Comparison of ENCODE assay signal across 24 cellular contexts in the genomic region with DNA sequence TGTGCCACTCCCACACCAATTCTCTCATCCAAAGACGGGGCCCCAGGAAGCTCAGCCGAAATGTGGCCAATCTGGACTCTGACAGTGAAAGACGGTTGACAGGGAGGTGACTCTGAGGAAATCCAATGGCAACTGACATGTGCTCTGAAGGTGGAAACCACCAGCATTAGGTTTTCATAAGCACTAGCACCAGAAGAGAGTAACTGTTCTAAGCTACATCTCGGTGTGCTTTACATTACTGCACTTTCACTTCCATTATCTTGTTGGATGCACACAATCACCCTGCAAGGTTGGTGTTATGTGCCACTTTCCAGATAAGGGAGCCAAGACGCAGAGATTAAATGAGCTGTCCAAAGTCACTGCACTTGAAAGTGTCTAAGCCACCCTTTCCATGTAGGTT. TPM values are rescaled to one million over a fixed set of nuclear protein-coding genes. Genes with fewer than 3 reads are reported as not detected.
DNase-seq lines count a peak whose midpoint lies in the region; ATAC-seq, FAIRE-seq and TF ChIP-seq lines count a peak whose summit lies in the region.
"Had no signal": no experiment of that assay in that cellular context is flagged by ENCODE, and none has a peak within 500 bp of the region (broad histone marks: within the 10 kb centered on the region; RNA-seq: fewer than 3 reads in every experiment).

No MANE protein-coding gene starts in this region.

- TF ChIP-seq CTCF in osteoblast (IDR thresholded peaks at IDR 0.05; ENCODE audit: extremely low read depth, low read depth, low read length), result no peak

- H3K4me3 Mint-ChIP-seq in activated CD8-positive, alpha-beta memory T cell treated with anti-CD3 and anti-CD28 coated beads, Interleukin-2, amount 10 ng/mL, durations not matched to agents 7 days and 5 days, result no peak overlapping the region
- peak overlapping the region; percentile 28 for H3K4me3 Mint-ChIP-seq in T-helper 1 cell treated with Interleukin-12 subunit alpha and Interleukin-12 subunit beta and Interleukin-4 antibody, amounts not matched to agents 30 μg/mL and 1 μg/mL, for 36 hours

- H3K27me3 Mint-ChIP-seq in activated CD8-positive, alpha-beta memory T cell treated with anti-CD3 and anti-CD28 coated beads, Interleukin-2, amount 10 ng/mL, durations not matched to agents 7 days and 5 days, result peaks cover 6% of the 10 kb centered on the region
- peaks cover 1% of the 10 kb centered on the region for H3K27me3 Mint-ChIP-seq in T-helper 1 cell treated with Interleukin-12 subunit alpha and Interleukin-12 subunit beta and Interleukin-4 antibody, amounts not matched to agents 30 μg/mL and 1 μg/mL, for 36 hours (ENCODE audit: low read depth)

- CTCF ChIA-PET in activated CD8-positive, alpha-beta memory T cell treated with anti-CD3 and anti-CD28 coated beads, Interleukin-2, amount 10 ng/mL, durations not matched to agents 7 days and 5 days (lab: Charles Lee), result interaction anchor here (1.9 kb wide), 1 partner anchor 13 kb away, joined by 9 read pairs; no protein-coding TSS in a partner anchor

- H3K27ac ChIP-seq in osteoblast (ENCODE audit: low read depth, low read length), result no peak overlapping the region
- H3K27ac ChIP-seq in small intestine (ENCODE audit: low read depth in 1 of 2, low read length in 1 of 2), result no peak overlapping the region
- H3K27ac ChIP-seq: A549, colonic mucosa, epithelial cell of prostate, transverse colon had no signal

- H2AFZ ChIP-seq in osteoblast (ENCODE audit: low read length), result no peak overlapping the region

- H3K27me3 ChIP-seq in osteoblast (ENCODE audit: insufficient read depth, low read length), result no peaks in the 10 kb centered on the region
- H3K27me3 ChIP-seq in small intestine (ENCODE audit: control insufficient read depth in 2 of 2, insufficient read depth in 2 of 2, low read length in 2 of 2), result no peaks in the 10 kb centered on the region
- H3K27me3 ChIP-seq: colonic mucosa, neutrophil, transverse colon had no signal

- H3K9me3 ChIP-seq in osteoblast (ENCODE audit: low read depth, low read length) (no peaks in the 10 kb centered on the region), small intestine (ENCODE audit: control insufficient read depth, low read depth) (no peaks in the 10 kb centered on the region)
- H3K9me3 ChIP-seq: A549, colonic mucosa, neutrophil, transverse colon had no signal

- H3K36me3 ChIP-seq in osteoblast (ENCODE audit: insufficient read depth, low read length) (no peaks in the 10 kb centered on the region), small intestine (ENCODE audit: control insufficient read depth in 2 of 2, insufficient read depth in 2 of 2, low read length in 2 of 2) (no peaks in the 10 kb centered on the region)
- H3K36me3 ChIP-seq: colonic mucosa, transverse colon had no signal

- peaks cover 45% of the 10 kb centered on the region for H3K4me1 Mint-ChIP-seq in activated CD8-positive, alpha-beta memory T cell treated with anti-CD3 and anti-CD28 coated beads, Interleukin-2, amount 10 ng/mL, durations not matched to agents 7 days and 5 days
- H3K4me1 Mint-ChIP-seq in T-helper 1 cell treated with Interleukin-12 subunit alpha and Interleukin-12 subunit beta and Interleukin-4 antibody, amounts not matched to agents 30 μg/mL and 1 μg/mL, for 36 hours (ENCODE audit: low read depth), result peaks cover 54% of the 10 kb centered on the region

- H3K4me2 ChIP-seq in osteoblast (ENCODE audit: insufficient read depth, low read length), result no peak overlapping the region
- H3K4me2 ChIP-seq: A549 had no signal

- 68 to 75% (median 75%) methylated on average over 5 of the region's 5 CpGs for WGBS in small intestine, 3 donors

- H4K20me1 ChIP-seq in osteoblast (ENCODE audit: insufficient read depth, low read length), result no peaks in the 10 kb centered on the region

- peaks cover 6% of the 10 kb centered on the region for H3K36me3 Mint-ChIP-seq in activated CD8-positive, alpha-beta memory T cell treated with anti-CD3 and anti-CD28 coated beads, Interleukin-2, amount 10 ng/mL, durations not matched to agents 7 days and 5 days
- peaks cover 9% of the 10 kb centered on the region for H3K36me3 Mint-ChIP-seq in T-helper 1 cell treated with Interleukin-12 subunit alpha and Interleukin-12 subunit beta and Interleukin-4 antibody, amounts not matched to agents 30 μg/mL and 1 μg/mL, for 36 hours (ENCODE audit: low read depth)

- H3K4me3 ChIP-seq in osteoblast (ENCODE audit: insufficient read depth, low read length) (no peak overlapping the region), small intestine (ENCODE audit: low read depth in 1 of 2, low read length in 2 of 2) (no peak overlapping the region)
- H3K4me3 ChIP-seq: A549, colonic mucosa, transverse colon had no signal

- no peak for ATAC-seq in activated CD8-positive, alpha-beta memory T cell treated with anti-CD3 and anti-CD28 coated beads, Interleukin-2, amount 10 ng/mL, durations not matched to agents 7 days and 5 days
- ATAC-seq in HG02610 (IDR thresholded peaks at IDR 0.05; ENCODE audit: unreplicated experiment) (peak; percentile 48), GM18520 (IDR thresholded peaks at IDR 0.05; ENCODE audit: unreplicated experiment) (no peak)
- ATAC-seq: A549, HCT116, Panc1, sciatic nerve had no signal

- H3K4me1 ChIP-seq in osteoblast (ENCODE audit: insufficient read depth, low read length) (peaks cover 2% of the 10 kb centered on the region), small intestine (ENCODE audit: control insufficient read depth in 2 of 2, insufficient read depth in 1 of 2, low read depth in 1 of 2, low read length in 1 of 2) (no peaks in the 10 kb centered on the region)
- H3K4me1 ChIP-seq: A549, colonic mucosa, transverse colon had no signal

- peaks cover 2% of the 10 kb centered on the region for H3K9me3 Mint-ChIP-seq in activated CD8-positive, alpha-beta memory T cell treated with anti-CD3 and anti-CD28 coated beads, Interleukin-2, amount 10 ng/mL, durations not matched to agents 7 days and 5 days (ENCODE audit: low read depth)
- H3K9me3 Mint-ChIP-seq in T-helper 1 cell treated with Interleukin-12 subunit alpha and Interleukin-12 subunit beta and Interleukin-4 antibody, amounts not matched to agents 30 μg/mL and 1 μg/mL, for 36 hours, result peaks cover 9% of the 10 kb centered on the region

- peak overlapping the region; percentile 17 for H3K27ac Mint-ChIP-seq in activated CD8-positive, alpha-beta memory T cell treated with anti-CD3 and anti-CD28 coated beads, Interleukin-2, amount 10 ng/mL, durations not matched to agents 7 days and 5 days
- H3K27ac Mint-ChIP-seq in T-helper 1 cell treated with Interleukin-12 subunit alpha and Interleukin-12 subunit beta and Interleukin-4 antibody, amounts not matched to agents 30 μg/mL and 1 μg/mL, for 36 hours, result peak overlapping the region; percentile 53

- no peak for DNase-seq in activated CD8-positive, alpha-beta memory T cell treated with anti-CD3 and anti-CD28 coated beads, Interleukin-2, amount 10 ng/mL, durations not matched to agents 7 days and 5 days
- no peak for DNase-seq in activated CD8-positive, alpha-beta memory T cell treated with anti-CD3 and anti-CD28 coated beads, Interleukin-2, amount 50 U/mL, for 48 hours
- peak; percentile 55 for DNase-seq in osteoblast (ENCODE audit: insufficient read length, low spot score, missing footprints)
- no peak for DNase-seq in stimulated activated CD4-positive, alpha-beta T cell treated with anti-CD3 and anti-CD28 coated beads, Interleukin-4, amount 100 ng/mL, for 4 hours
- no peak for DNase-seq in small intestine
- DNase-seq: activated CD4-positive, alpha-beta T cell treated with anti-CD3 and anti-CD28 coated beads for 4 hours; CD8-positive, alpha-beta memory T cell; colonic mucosa; glutamatergic neuron; islet precursor cell; KG1; mesendoderm; NCI-H146; stimulated activated CD4-positive, alpha-beta T cell treated with anti-CD3 and anti-CD28 coated beads, Interleukin-2, amount 100 ng/mL, for 48 hours; transverse colon had no signal

- FAIRE-seq in small intestine (lab: Jason Lieb, UNC), result no peak
- FAIRE-seq: A549 had no signal

- H3K79me2 ChIP-seq in osteoblast (ENCODE audit: insufficient read depth, low read length), result no peaks in the 10 kb centered on the region

RNA-seq across cellular contexts. Expression of a gene that starts 53.0 kb away (rescaled TPM):
- total RNA-seq in activated CD8-positive, alpha-beta memory T cell treated with anti-CD3 and anti-CD28 coated beads, Interleukin-2, amount 10 ng/mL, durations not matched to agents 7 days and 5 days, result not detected
- 6.5 and 7.4 TPM in 2 replicates for total RNA-seq in osteoblast
- 1 to 10 TPM in 2 of 3 donors, under 1 TPM in 1; 0.67 to 6.2 (median 4.1) TPM for polyA plus RNA-seq in small intestine
- total RNA-seq: CD8-positive, alpha-beta memory T cell had no signal
- polyA plus RNA-seq: A549; CD8-positive, alpha-beta memory T cell had no signal
